1 cellular context compared by ENCODE assay signal in the genomic region with DNA sequence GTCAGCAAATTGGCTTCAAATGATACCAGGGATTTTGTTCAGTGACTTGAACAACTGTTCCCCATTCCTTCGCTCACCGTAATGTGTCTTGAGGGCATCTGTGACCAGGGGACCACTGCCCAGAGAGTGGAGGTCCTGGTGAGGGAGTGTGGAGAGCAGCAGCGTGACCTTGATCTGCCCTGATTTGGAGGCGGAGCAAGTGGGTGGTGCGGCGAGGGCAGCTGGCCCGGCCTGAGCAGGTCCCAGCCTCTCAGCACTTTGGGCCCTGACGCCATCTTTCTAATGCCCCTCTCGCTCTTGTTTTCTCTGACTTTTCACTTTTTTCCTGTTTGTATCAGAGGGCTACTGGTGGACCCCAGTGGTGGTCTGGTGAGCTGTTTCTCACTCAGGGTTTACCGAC.
TF ChIP-seq lines count a peak whose summit lies in the region.

No MANE protein-coding gene starts in this region.

TF ChIP-seq in WTC11, 78 proteins besides CTCF, POLR2A, EP300 and RAD21 (continued from another document):
- TF ChIP-seq, protein P1, sequence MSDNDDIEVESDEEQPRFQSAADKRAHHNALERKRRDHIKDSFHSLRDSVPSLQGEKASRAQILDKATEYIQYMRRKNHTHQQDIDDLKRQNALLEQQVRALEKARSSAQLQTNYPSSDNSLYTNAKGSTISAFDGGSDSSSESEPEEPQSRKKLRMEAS (CRISPR knock-in tag; IDR thresholded peaks at IDR 0.05) = no peak
- TF ChIP-seq TP53 (CRISPR knock-in tag; IDR thresholded peaks at IDR 0.05) = no peak
- no peak for TF ChIP-seq JAZF1 (CRISPR knock-in tag; IDR thresholded peaks at IDR 0.05)
- TF ChIP-seq ZNF423 (CRISPR knock-in tag; IDR thresholded peaks at IDR 0.05) = no peak
- no peak for TF ChIP-seq E2F5 (CRISPR knock-in tag; IDR thresholded peaks at IDR 0.05)
- TF ChIP-seq CBFB (CRISPR knock-in tag; IDR thresholded peaks at IDR 0.05; ENCODE audit: low read depth) = no peak
TF ChIP-seq in WTC11: peak in this region for 0.
